11 cellular contexts compared by ENCODE assay signal in genomic region chr9:16867571-16868311, GRCh38. TPM values are rescaled to one million over a fixed set of nuclear protein-coding genes. Genes with fewer than 3 reads are reported as not detected.
A peak's percentile ranks its signal among the peaks of the same experiment; 100 is the strongest.
DNase-seq lines count a peak whose midpoint lies in the region; ATAC-seq and TF ChIP-seq lines count a peak whose summit lies in the region.
"Had no signal": no experiment of that assay in that cellular context is flagged by ENCODE, and none has a peak within 500 bp of the region (broad histone marks: within the 10 kb centered on the region; RNA-seq: fewer than 3 reads in every experiment).

No MANE protein-coding gene starts in this region.

- H3K9me3 Mint-ChIP-seq in nephron progenitor cell: no peaks in the 10 kb centered on the region

- ATAC-seq in PC-3 (peak; percentile 37), GM18861 (IDR thresholded peaks at IDR 0.05; ENCODE audit: unreplicated experiment) (no peak)
- ATAC-seq: body of pancreas, K562 had no signal

- peaks cover 49% of the 10 kb centered on the region for H3K4me1 ChIP-seq in PC-3 (ENCODE audit: insufficient read depth, low read length)

- TF ChIP-seq CTCF in PC-3 (conservative IDR thresholded peaks at IDR 0.05; ENCODE audit: low read depth, low read length): no peak
- no peak for TF ChIP-seq CTCF in fibroblast of pulmonary artery (IDR thresholded peaks at IDR 0.05; ENCODE audit: low read length, missing control alignments)
- TF ChIP-seq CTCF in nephron progenitor cell (IDR thresholded peaks at IDR 0.05): no peak

- H3K36me3 Mint-ChIP-seq in nephron progenitor cell (ENCODE audit: low read depth): no peaks in the 10 kb centered on the region

- peak overlapping the region; percentile 54 for H2AFZ ChIP-seq in PC-3 (ENCODE audit: low read length)

- DNase-seq in AG08396 (ENCODE audit: low spot score): peak; percentile 67
- DNase-seq in PC-3: peak; percentile 78
- peak; percentile 72 for DNase-seq in fibroblast of pulmonary artery (ENCODE audit: low read depth)
- peak; percentile 10 for DNase-seq in nephron progenitor cell
- DNase-seq in activated naive CD4-positive, alpha-beta T cell treated with anti-CD3 and anti-CD28 coated beads, Interleukin-2, amount 50 U/mL, for 16 hours: no peak
- no peak for DNase-seq in occipital lobe (lab: John Stamatoyannopoulos, UW)
- no peak for DNase-seq in nucleus accumbens (lab: John Stamatoyannopoulos, UW)
- DNase-seq: T-helper 9 cell had no signal

- H3K9me3 ChIP-seq in PC-3 (ENCODE audit: low read length): no peaks in the 10 kb centered on the region
- H3K9me3 ChIP-seq: body of pancreas had no signal

- H3K27me3 Mint-ChIP-seq in nephron progenitor cell (ENCODE audit: low read depth, poor library complexity): peaks cover 28% of the 10 kb centered on the region

- intact Hi-C loops in PC-3 (cut with micrococcal nuclease): loop anchor here (2.0 to 5.0 kb wide), 4 partner anchors 55 to 240 kb away; no protein-coding TSS in a partner anchor

- H4K20me1 ChIP-seq in PC-3 (ENCODE audit: low read length): no peaks in the 10 kb centered on the region

- no peaks in the 10 kb centered on the region for H3K9me2 ChIP-seq in PC-3 (replicated peaks; ENCODE audit: low read length)

- no peaks in the 10 kb centered on the region for H3F3A ChIP-seq in PC-3 (ENCODE audit: low read length, unreplicated experiment)

- peak overlapping the region; percentile 64 for H3K27ac ChIP-seq in PC-3 (ENCODE audit: low read length)
- H3K27ac ChIP-seq: body of pancreas had no signal

- no peaks in the 10 kb centered on the region for H3K36me3 ChIP-seq in PC-3 (ENCODE audit: low read depth, low read length)

- H3K9ac ChIP-seq in PC-3 (ENCODE audit: low read length): peak overlapping the region; percentile 82

- CTCF ChIA-PET in PC-3 (lab: Charles Lee): no interaction called here

- no peak overlapping the region for H3K27ac Mint-ChIP-seq in nephron progenitor cell

- H3K4me1 Mint-ChIP-seq in nephron progenitor cell: peaks cover 49% of the 10 kb centered on the region

- H3K27me3 ChIP-seq in PC-3 (ENCODE audit: low read length): no peaks in the 10 kb centered on the region

- H3K4me3 ChIP-seq in PC-3 (ENCODE audit: low read length) (peak overlapping the region; percentile 89), fibroblast of pulmonary artery (replicated peaks; ENCODE audit: low read depth, low read length) (peak overlapping the region; percentile 85)
- H3K4me3 ChIP-seq: body of pancreas, K562 had no signal

- H3K4me3 Mint-ChIP-seq in nephron progenitor cell: peak overlapping the region; percentile 41

- peak overlapping the region; percentile 89 for H3K4me2 ChIP-seq in PC-3 (ENCODE audit: low read length)

- H3K79me2 ChIP-seq in PC-3 (ENCODE audit: low read length): peaks cover 57% of the 10 kb centered on the region

- BruUV-seq in PC-3 (replicated peaks; lab: Mats Ljungman, UMichigan): no TSS peak

- POLR2A ChIA-PET in PC-3 (lab: Charles Lee; ENCODE audit: unreplicated experiment): no interaction called here

RNA-seq across cellular contexts. Expression of gene BNC2, which starts 2.7 kb away (rescaled TPM):
- total RNA-seq in PC-3 (2014; rRNA removed): 11.7 TPM in 2 replicates
- 1.6 TPM for total RNA-seq in occipital lobe
- total RNA-seq: K562 had no signal

Comparison
In these comparisons a context has a peak if more than half of its experiments do, and no peak if none do; other contexts are left out.
1. DNase-seq: peak in AG08396 (single experiment), PC-3 (single experiment), fibroblast of pulmonary artery (single experiment) and nephron progenitor cell (single experiment); none in activated naive CD4-positive, alpha-beta T cell treated with anti-CD3 and anti-CD28 coated beads, Interleukin-2, amount 50 U/mL, for 16 hours (single experiment), occipital lobe (single experiment) and nucleus accumbens (0 of 56).